ENCODE assay signal across 1 cellular context in genomic region chr12:89244536-89244935, GRCh38.
TF ChIP-seq lines count a peak whose summit lies in the region.

No MANE protein-coding gene starts in this region.

TF ChIP-seq in GM23338, 12 proteins besides CTCF, POLR2A, EP300 and RAD21 (continued from another document):
- TF ChIP-seq ZNF462 (CRISPR knock-in tag; IDR thresholded peaks at IDR 0.05) (no peak), EZH2phosphoT487 (IDR thresholded peaks at IDR 0.05; ENCODE audit: unreplicated experiment) (no peak), STAT1 (IDR thresholded peaks at IDR 0.05; ENCODE audit: unreplicated experiment) (no peak), ZNF114 (CRISPR knock-in tag; IDR thresholded peaks at IDR 0.05) (no peak), CREB1 (CRISPR knock-in tag; IDR thresholded peaks at IDR 0.05; ENCODE audit: low read depth) (no peak)
